ENCODE assay signal across 10 cellular contexts in genomic region chr14:63717704-63718103, GRCh38. TPM values are rescaled to one million over a fixed set of nuclear protein-coding genes. Genes with fewer than 3 reads are reported as not detected.
A peak's percentile ranks its signal among the peaks of the same experiment; 100 is the strongest.
DNase-seq lines count a peak whose midpoint lies in the region; ATAC-seq, FAIRE-seq and TF ChIP-seq lines count a peak whose summit lies in the region.
"Had no signal": no experiment of that assay in that cellular context is flagged by ENCODE, and none has a peak within 500 bp of the region (broad histone marks: within the 10 kb centered on the region; RNA-seq: fewer than 3 reads in every experiment).

No MANE protein-coding gene starts in this region.

- TF ChIP-seq CTCF in A549 (IDR thresholded peaks at IDR 0.05) (no peak), cardiac fibroblast (IDR thresholded peaks at IDR 0.05; ENCODE audit: low read depth, low read length) (no peak), esophagus squamous epithelium (IDR thresholded peaks at IDR 0.05) (no peak)

- H3K9me3 ChIP-seq in A549 (peaks cover 50% of the 10 kb centered on the region), esophagus squamous epithelium (peaks cover 0 to 27% (median 20%) of the 10 kb centered on the region in 3 donors)

- TF ChIP-seq RAD21 in A549 (conservative IDR thresholded peaks at IDR 0.05 in 1 of 2, IDR thresholded peaks at IDR 0.05 in 1 of 2), result no peak

- no peak for FAIRE-seq in A549 (lab: Jason Lieb, UNC)
- FAIRE-seq: islet of Langerhans had no signal

- POLR2A ChIA-PET in A549 (lab: Yijun Ruan, JAX), result no interaction called here

- H3K4me3 ChIP-seq in A549, result no peak overlapping the region
- no peak overlapping the region for H3K4me3 ChIP-seq in cardiac fibroblast (replicated peaks in 1 of 2; ENCODE audit: low read depth in 2 of 2, low read length in 2 of 2)
- H3K4me3 ChIP-seq in esophagus squamous epithelium, result no peak overlapping the region
- H3K4me3 ChIP-seq: PC-9 had no signal

- TF ChIP-seq POLR2A in A549 (IDR thresholded peaks at IDR 0.05; ENCODE audit: low read length) (no peak), esophagus squamous epithelium (IDR thresholded peaks at IDR 0.05) (no peak)

- DNase-seq in A549 (ENCODE audit: low read depth in 1 of 2, low spot score in 1 of 2) (peak in 1 of 2 experiments; percentile 47), DMS153 treated with DMSO at 0.1 percent for 48 hours (lab: John Stamatoyannopoulos, UW; ENCODE audit: unreplicated experiment) (peak; percentile 18), NCI-H2171 treated with DMSO at 0.1 percent for 48 hours (lab: John Stamatoyannopoulos, UW) (peak; percentile 66), cardiac fibroblast (ENCODE audit: low read depth in 2 of 2) (peak; percentile 29 to 43), hypothalamus (lab: John Stamatoyannopoulos, UW) (no peak), cerebellum (ENCODE audit: low spot score) (no peak), esophagus squamous epithelium (lab: John Stamatoyannopoulos, UW) (no peak)

- H3K27ac ChIP-seq in A549, result no peak overlapping the region
- H3K27ac ChIP-seq in esophagus squamous epithelium, result no peak overlapping the region
- H3K27ac ChIP-seq: PC-9 had no signal

- CTCF ChIA-PET in A549 (lab: Yijun Ruan, JAX), result interaction anchor here (1.0 to 1.7 kb wide), 2 partner anchors 53 to 90 kb away, joined by 3 to 4 read pairs; no protein-coding TSS in a partner anchor

- no peak overlapping the region for H3K4me2 ChIP-seq in A549
- H3K4me2 ChIP-seq: PC-9 had no signal

- H3K4me1 ChIP-seq in A549, result peaks cover 13% of the 10 kb centered on the region
- peaks cover 0 to 16% (median 0%) of the 10 kb centered on the region in 3 donors for H3K4me1 ChIP-seq in esophagus squamous epithelium

- 56% methylated on average over 2 of the region's 2 CpGs for WGBS in A549 (ENCODE audit: missing lambda C conversion rate)
- WGBS in esophagus squamous epithelium, 2 donors, result 71 to 75% methylated on average over 2 of the region's 2 CpGs

- intact Hi-C loops in esophagus squamous epithelium (cut with DNase I), result no loop called here

- ATAC-seq in A549 (no peak), esophagus mucosa (no peak)

- H3K36me3 ChIP-seq in esophagus squamous epithelium, result peaks cover 0 to 28% (median 0%) of the 10 kb centered on the region in 3 donors

- no peaks in the 10 kb centered on the region for H3K27me3 ChIP-seq in esophagus squamous epithelium

- TF ChIP-seq EP300 in A549 (IDR thresholded peaks at IDR 0.05), result no peak

TF ChIP-seq in A549, 52 proteins besides CTCF, POLR2A, EP300 and RAD21:
- TF ChIP-seq FOXS1 (CRISPR knock-in tag; IDR thresholded peaks at IDR 0.05) (no peak), KDM1A (IDR thresholded peaks at IDR 0.05; ENCODE audit: low read depth) (0 out of 2 replicates have a peak, but pooled peaks have one; percentile 21), ZSCAN20 (CRISPR knock-in tag; IDR thresholded peaks at IDR 0.05) (no peak)
TF ChIP-seq in A549: peak in this region for 1.

RNA-seq across cellular contexts. Expression of gene SGPP1, which starts 10.2 kb away (rescaled TPM):
- polyA plus RNA-seq in A549 (2011; rRNA removed) (18.9 and 28.2 TPM in 2 replicates), A549 (2017; fragmentation: RNase III; extraction: RNeasy Plus Mini Kit Qiagen cat#74134 plus additional on column Dnase treatment) (14.2 to 16.1 TPM (median 14.9 TPM) in 3 replicates)
- 7.8 and 10.6 TPM in 2 replicates for polyA plus RNA-seq in A549 (2012; cell fraction: cytosol; rRNA removed)
- polyA plus RNA-seq in A549 (2012; cell fraction: nucleus; rRNA removed), result 8.7 and 9.5 TPM in 2 replicates
- polyA minus RNA-seq in A549 (2011; rRNA and poly(A)+ RNA removed), result 7.1 and 8.6 TPM in 2 replicates
- total RNA-seq in esophagus mucosa (6.2 TPM), cerebellum (20.1 TPM), esophagus squamous epithelium (10 to 100 TPM in 3 of 4 donors, 1 to 10 TPM in 1; 5.8 to 15.7 (median 14.6) TPM)

Comparison
In these comparisons a context has a peak if more than half of its experiments do, and no peak if none do; other contexts are left out.
1. DNase-seq: peak in DMS153 treated with DMSO at 0.1 percent for 48 hours (single experiment), NCI-H2171 treated with DMSO at 0.1 percent for 48 hours (single experiment) and cardiac fibroblast (2 of 2); none in hypothalamus (0 of 51), cerebellum (single experiment) and esophagus squamous epithelium (single experiment).